In genomic region chr4:41141910-41142309, GRCh38 we compare ENCODE assay signal across 13 cellular contexts.
A peak's percentile ranks its signal among the peaks of the same experiment; 100 is the strongest.
DNase-seq lines count a peak whose midpoint lies in the region; ATAC-seq and TF ChIP-seq lines count a peak whose summit lies in the region.
"Had no signal": no experiment of that assay in that cellular context is flagged by ENCODE, and none has a peak within 500 bp of the region (broad histone marks: within the 10 kb centered on the region; RNA-seq: fewer than 3 reads in every experiment).

No MANE protein-coding gene starts in this region.

- no peak for ATAC-seq in natural killer cell treated with Interleukin-12 subunit alpha and Interleukin-12 subunit beta and Interleukin-15 and Interleukin-18, amount 100 ng/mL, for 72 hours
- ATAC-seq: GM23338 had no signal

- DNase-seq in GM03348 (ENCODE audit: low spot score) (peak; percentile 80), astrocyte of the cerebellum (ENCODE audit: low read depth) (peak; percentile 82), glomerular visceral epithelial cell (ENCODE audit: extremely low spot score) (peak; percentile 87), DMS153 (lab: John Stamatoyannopoulos, UW) (no peak), GOT3 (lab: John Stamatoyannopoulos, UW) (no peak), NCI-H2196 (lab: John Stamatoyannopoulos, UW; ENCODE audit: unreplicated experiment) (no peak)
- no peak for DNase-seq in natural killer cell treated with Interleukin-12 subunit alpha and Interleukin-12 subunit beta and Interleukin-15 and Interleukin-18, amount 100 ng/mL, for 72 hours (ENCODE audit: low spot score)
- DNase-seq: activated CD4-positive, alpha-beta T cell treated with anti-CD3 and anti-CD28 coated beads for 1 hour; NCI-H1694 treated with DMSO at 0.1 percent for 48 hours; Peyer's patch had no signal

- no peak overlapping the region for H3K4me3 Mint-ChIP-seq in natural killer cell treated with Interleukin-12 subunit alpha and Interleukin-12 subunit beta and Interleukin-15 and Interleukin-18, amount 100 ng/mL, for 72 hours
- H3K4me3 Mint-ChIP-seq: GM23338 had no signal

- H3K27ac ChIP-seq in skin epidermis, result peak overlapping the region in 15 of 21 experiments; percentile 20 to 90 (median 55)
- H3K27ac ChIP-seq: neutrophil had no signal

- H3K4me1 Mint-ChIP-seq in natural killer cell treated with Interleukin-12 subunit alpha and Interleukin-12 subunit beta and Interleukin-15 and Interleukin-18, amount 100 ng/mL, for 72 hours (ENCODE audit: low read depth in 2 of 2), result no peaks in the 10 kb centered on the region

- H3K36me3 Mint-ChIP-seq in natural killer cell treated with Interleukin-12 subunit alpha and Interleukin-12 subunit beta and Interleukin-15 and Interleukin-18, amount 100 ng/mL, for 72 hours, result no peaks in the 10 kb centered on the region

- H3K4me3 ChIP-seq in astrocyte of the cerebellum (ENCODE audit: low read depth, low read length), result no peak overlapping the region
- H3K4me3 ChIP-seq in skin epidermis, result no peak overlapping the region
- H3K4me3 ChIP-seq: GM23338, Peyer's patch had no signal

- in situ Hi-C loops in astrocyte of the cerebellum (cut with HindIII; ENCODE audit: low sequenced_read_pairs), result no loop called here

- no peak for TF ChIP-seq CTCF in astrocyte of the cerebellum (IDR thresholded peaks at IDR 0.05; ENCODE audit: low read depth, low read length, missing control alignments)

- no peaks in the 10 kb centered on the region for H3K9me3 Mint-ChIP-seq in natural killer cell treated with Interleukin-12 subunit alpha and Interleukin-12 subunit beta and Interleukin-15 and Interleukin-18, amount 100 ng/mL, for 72 hours
- H3K9me3 Mint-ChIP-seq: GM23338 had no signal

- no peak overlapping the region for H3K27ac Mint-ChIP-seq in natural killer cell treated with Interleukin-12 subunit alpha and Interleukin-12 subunit beta and Interleukin-15 and Interleukin-18, amount 100 ng/mL, for 72 hours
- H3K27ac Mint-ChIP-seq: GM23338 had no signal

- H3K27me3 Mint-ChIP-seq in natural killer cell treated with Interleukin-12 subunit alpha and Interleukin-12 subunit beta and Interleukin-15 and Interleukin-18, amount 100 ng/mL, for 72 hours, result no peaks in the 10 kb centered on the region

Comparison
In these comparisons a context has a peak if more than half of its experiments do, and no peak if none do; other contexts are left out.
1. DNase-seq: peak in GM03348 (single experiment), astrocyte of the cerebellum (single experiment) and glomerular visceral epithelial cell (single experiment); none in DMS153 (single experiment), GOT3 (single experiment), natural killer cell treated with Interleukin-12 subunit alpha and Interleukin-12 subunit beta and Interleukin-15 and Interleukin-18, amount 100 ng/mL, for 72 hours (single experiment) and NCI-H2196 (single experiment).